8 cellular contexts compared by ENCODE assay signal in genomic region chr3:151227438-151228290, GRCh38. TPM values are rescaled to one million over a fixed set of nuclear protein-coding genes. Genes with fewer than 3 reads are reported as not detected.
DNase-seq lines count a peak whose midpoint lies in the region; ATAC-seq and TF ChIP-seq lines count a peak whose summit lies in the region.

No MANE protein-coding gene starts in this region.

- H3K9me3 Mint-ChIP-seq in natural killer cell = no peaks in the 10 kb centered on the region
- H3K9me3 Mint-ChIP-seq in stimulated activated memory B cell treated with anti-CD40 and anti-IgM and Interleukin-4, amounts not matched to agents 10 μg/mL and 1 μg/mL and 100 μg/mL, for 72 hours = no peaks in the 10 kb centered on the region

- no TSS peak for BruUV-seq in OCI-LY7 (replicated peaks; lab: Mats Ljungman, UMichigan)

- CTCF ChIA-PET in OCI-LY7 (lab: Charles Lee; ENCODE audit: unreplicated experiment) = interaction anchor here (1.3 to 2.4 kb wide), 3 partner anchors 51 to 55 kb away, joined by 4 to 6 read pairs (median 5); partner anchors contain the start of gene P2RY14

- no peaks in the 10 kb centered on the region for H4K20me1 ChIP-seq in OCI-LY7 (ENCODE audit: insufficient read depth, low read length)

- H3K4me1 Mint-ChIP-seq in natural killer cell = peaks cover 50 to 52% of the 10 kb centered on the region in 2 donors
- H3K4me1 Mint-ChIP-seq in stimulated activated memory B cell treated with anti-CD40 and anti-IgM and Interleukin-4, amounts not matched to agents 10 μg/mL and 1 μg/mL and 100 μg/mL, for 72 hours = peaks cover 26% of the 10 kb centered on the region

- DNase-seq in COLO668 (lab: John Stamatoyannopoulos, UW; ENCODE audit: unreplicated experiment) (peak; percentile 37), OCI-LY7 (ENCODE audit: low spot score) (peak; percentile 77), esophagus squamous epithelium (lab: John Stamatoyannopoulos, UW) (no peak), natural killer cell (peak; percentile 69)
- DNase-seq in activated T-cell treated with anti-CD3 and anti-CD28 coated beads, Interleukin-2, amount 50 U/mL, for 1 hour = peak; percentile 77

- H3K27ac ChIP-seq in OCI-LY7 (ENCODE audit: low read depth, low read length, poor library complexity, severe bottlenecking) (no peak overlapping the region), esophagus squamous epithelium (peak overlapping the region in 3 of 4 donors; percentile 48 to 74 (median 71))

- ATAC-seq in GM19395 (IDR thresholded peaks at IDR 0.05; ENCODE audit: unreplicated experiment) = peak; percentile 88
- peak; percentile 82 for ATAC-seq in HG03460 (IDR thresholded peaks at IDR 0.05; ENCODE audit: unreplicated experiment)
- peak; percentile 80 to 88 (median 82) for ATAC-seq in natural killer cell
- ATAC-seq in stimulated activated memory B cell treated with anti-CD40 and anti-IgM and Interleukin-4, amounts not matched to agents 10 μg/mL and 1 μg/mL and 100 μg/mL, for 72 hours = peak; percentile 93

- no peak for TF ChIP-seq POLR2A in esophagus squamous epithelium (IDR thresholded peaks at IDR 0.05)

- H3K9me2 ChIP-seq in OCI-LY7 (ENCODE audit: insufficient read depth, low read length) = no peaks in the 10 kb centered on the region

- 38 to 41% methylated on average over 9 of the region's 9 CpGs for WGBS in esophagus squamous epithelium, 2 donors

- no peaks in the 10 kb centered on the region for H3K79me2 ChIP-seq in OCI-LY7 (ENCODE audit: insufficient read depth, low read depth, low read length)

- H3K36me3 Mint-ChIP-seq in natural killer cell = no peaks in the 10 kb centered on the region
- no peaks in the 10 kb centered on the region for H3K36me3 Mint-ChIP-seq in stimulated activated memory B cell treated with anti-CD40 and anti-IgM and Interleukin-4, amounts not matched to agents 10 μg/mL and 1 μg/mL and 100 μg/mL, for 72 hours

- no peak overlapping the region for H3K4me3 Mint-ChIP-seq in natural killer cell
- H3K4me3 Mint-ChIP-seq in stimulated activated memory B cell treated with anti-CD40 and anti-IgM and Interleukin-4, amounts not matched to agents 10 μg/mL and 1 μg/mL and 100 μg/mL, for 72 hours = no peak overlapping the region

- POLR2A ChIA-PET in OCI-LY7 (lab: Charles Lee) = interaction anchor here (0.6 to 1.4 kb wide), 4 partner anchors 9 to 51 kb away, joined by 3 to 7 read pairs (median 6); partner anchors contain the start of gene P2RY14

- peak overlapping the region; percentile 25 to 28 for H3K27ac Mint-ChIP-seq in natural killer cell
- H3K27ac Mint-ChIP-seq in stimulated activated memory B cell treated with anti-CD40 and anti-IgM and Interleukin-4, amounts not matched to agents 10 μg/mL and 1 μg/mL and 100 μg/mL, for 72 hours = no peak overlapping the region

- H3K27me3 ChIP-seq in esophagus squamous epithelium = no peaks in the 10 kb centered on the region

- H3K9me3 ChIP-seq in OCI-LY7 (ENCODE audit: low read length) (no peaks in the 10 kb centered on the region), esophagus squamous epithelium (no peaks in the 10 kb centered on the region)

- peaks cover 12% of the 10 kb centered on the region for H3K4me1 ChIP-seq in OCI-LY7 (ENCODE audit: insufficient read depth, low read length, poor library complexity, severe bottlenecking)
- H3K4me1 ChIP-seq in esophagus squamous epithelium = peaks cover 14 to 45% (median 15%) of the 10 kb centered on the region in 3 donors

- H3K27me3 Mint-ChIP-seq in natural killer cell (ENCODE audit: low read depth in 2 of 2) = peaks cover 0 to 2% of the 10 kb centered on the region in 2 donors
- H3K27me3 Mint-ChIP-seq in stimulated activated memory B cell treated with anti-CD40 and anti-IgM and Interleukin-4, amounts not matched to agents 10 μg/mL and 1 μg/mL and 100 μg/mL, for 72 hours = no peaks in the 10 kb centered on the region

- no peak overlapping the region for H3K4me3 ChIP-seq in OCI-LY7 (ENCODE audit: low read depth, low read length, poor library complexity, severe bottlenecking)
- H3K4me3 ChIP-seq in esophagus squamous epithelium = peak overlapping the region in 1 of 4 donors; percentile 25

- peak overlapping the region; percentile 27; the same call in 1 of the 2 replicates for H3K4me2 ChIP-seq in OCI-LY7 (ENCODE audit: low read length)

- H2AFZ ChIP-seq in OCI-LY7 (ENCODE audit: low read length) = no peak overlapping the region

- intact Hi-C loops in OCI-LY7 (cut with micrococcal nuclease; ENCODE audit: unreplicated experiment) = loop anchor here (1.0 to 10.0 kb wide), 5 partner anchors 47 to 607 kb away; partner anchors contain the start of gene P2RY13
- intact Hi-C loops in esophagus squamous epithelium (cut with DNase I) = loop anchor here (5.0 kb wide), 1 partner anchor 55 kb away; no protein-coding TSS in a partner anchor
- intact Hi-C loops in natural killer cell (cut with micrococcal nuclease) = loop anchor here (1.0 to 5.0 kb wide), 3 partner anchors 56 to 610 kb away; no protein-coding TSS in a partner anchor

- H3K36me3 ChIP-seq in OCI-LY7 (ENCODE audit: insufficient read depth, low read length) (no peaks in the 10 kb centered on the region), esophagus squamous epithelium (no peaks in the 10 kb centered on the region)

- TF ChIP-seq CTCF in OCI-LY7 (conservative IDR thresholded peaks at IDR 0.05; ENCODE audit: low read length) (peak; percentile 98), esophagus squamous epithelium (IDR thresholded peaks at IDR 0.05) (peak; percentile 74 to 92 (median 86)), natural killer cell (IDR thresholded peaks at IDR 0.05) (peak; percentile 94)

RNA-seq across cellular contexts. Expression of gene GPR171, which starts 24.6 kb away (rescaled TPM):
- not detected in 2 replicates for total RNA-seq in OCI-LY7 (2014; rRNA removed; shearing (Covaris generic))
- total RNA-seq in OCI-LY7 (2022) (not detected in 2 replicates), esophagus squamous epithelium (1 to 10 TPM in 3 of 4 donors, under 1 TPM in 1; 0.59 to 2.7 (median 2.1) TPM), natural killer cell (1 to 10 TPM; 3.4 to 9.0 (median 8.2) TPM)

RNA-seq across cellular contexts. Expression of gene P2RY14, which starts 50.7 kb away (rescaled TPM):
- total RNA-seq in OCI-LY7 (2014; rRNA removed; shearing (Covaris generic)) = not detected in 2 replicates
- total RNA-seq in OCI-LY7 (2022) (not detected in 2 replicates), esophagus squamous epithelium (10 to 100 TPM in 1 of 4 donors, 1 to 10 TPM in 2, under 1 TPM in 1; 0.19 to 15.4 (median 3.2) TPM), natural killer cell (under 1 TPM; 0.25 to 0.93 (median 0.31) TPM)
